16 cellular contexts compared by ENCODE assay signal in the genomic region with DNA sequence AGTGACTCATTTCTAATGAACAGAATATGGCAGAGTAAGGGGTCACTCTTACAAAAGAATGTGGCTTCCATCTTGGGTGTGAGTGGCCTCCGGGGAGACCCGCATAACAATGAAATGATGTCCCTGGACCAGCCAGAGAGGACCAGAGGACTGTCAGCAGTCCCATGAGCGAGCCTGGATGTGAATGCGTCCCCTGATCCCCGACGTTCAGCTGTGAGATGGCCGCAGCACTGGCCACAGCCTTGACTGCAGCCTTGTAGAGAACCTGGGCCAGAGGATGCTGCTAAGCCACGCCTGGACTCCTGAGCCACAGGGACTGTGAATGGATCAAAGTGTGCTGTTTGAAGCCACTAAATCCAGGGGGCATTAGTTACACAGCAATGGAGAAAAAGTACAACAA. TPM values are rescaled to one million over a fixed set of nuclear protein-coding genes. Genes with fewer than 3 reads are reported as not detected.
DNase-seq lines count a peak whose midpoint lies in the region; ATAC-seq and TF ChIP-seq lines count a peak whose summit lies in the region.
"Had no signal": no experiment of that assay in that cellular context is flagged by ENCODE, and none has a peak within 500 bp of the region (broad histone marks: within the 10 kb centered on the region; RNA-seq: fewer than 3 reads in every experiment).

No MANE protein-coding gene starts in this region.

- peak overlapping the region; percentile 81 for H3K27ac ChIP-seq in A673 (ENCODE audit: low read depth, low read length, poor library complexity, severe bottlenecking)
- no peak overlapping the region for H3K27ac ChIP-seq in neuronal stem cell (replicated peaks; ENCODE audit: low read length)
- no peak overlapping the region for H3K27ac ChIP-seq in left lung
- H3K27ac ChIP-seq: GM23248 had no signal

- intact Hi-C loops in A673 (cut with micrococcal nuclease; ENCODE audit: unreplicated experiment) = no loop called here
- intact Hi-C loops in left lung (cut with DNase I) = no loop called here

- H2BK12ac ChIP-seq in neuronal stem cell (ENCODE audit: low read length) = no peak overlapping the region

- H3K4me3 ChIP-seq in A673 (ENCODE audit: low read depth, low read length, poor library complexity, severe bottlenecking) = peak overlapping the region; percentile 50
- peak overlapping the region; percentile 28 for H3K4me3 ChIP-seq in MG63
- H3K4me3 ChIP-seq in endocrine pancreas (ENCODE audit: control insufficient read depth, insufficient read depth, low read length) = peak overlapping the region; percentile 8
- H3K4me3 ChIP-seq in neuronal stem cell (ENCODE audit: low read length in 2 of 2) = no peak overlapping the region
- H3K4me3 ChIP-seq in left lung = no peak overlapping the region
- H3K4me3 ChIP-seq: GM23248 had no signal

- no peak overlapping the region for H4K91ac ChIP-seq in neuronal stem cell (ENCODE audit: low read depth, low read length, poor library complexity)

- H3K4me1 ChIP-seq in A673 (ENCODE audit: insufficient read depth, low read length, poor library complexity, severe bottlenecking) (peaks cover 7% of the 10 kb centered on the region), endocrine pancreas (ENCODE audit: control insufficient read depth, insufficient read depth, low read length) (no peaks in the 10 kb centered on the region), neuronal stem cell (ENCODE audit: control insufficient read depth in 2 of 2, insufficient read depth in 1 of 2, low read depth in 1 of 2, low read length in 2 of 2) (peaks cover 0 to 1% of the 10 kb centered on the region in 2 donors), left lung (no peaks in the 10 kb centered on the region)
- H3K4me1 ChIP-seq: BE2C had no signal

- ATAC-seq in HG03280 (IDR thresholded peaks at IDR 0.05; ENCODE audit: unreplicated experiment) (no peak), left lung (no peak)
- ATAC-seq: CD8-positive, alpha-beta T cell had no signal

- no peak overlapping the region for H3K18ac ChIP-seq in neuronal stem cell (ENCODE audit: low read length)

- CTCF ChIA-PET in A673 (lab: Charles Lee) = no interaction called here

- H3K9ac ChIP-seq in endocrine pancreas (ENCODE audit: control insufficient read depth, insufficient read depth, low read length) (no peak overlapping the region), neuronal stem cell (ENCODE audit: low read depth, low read length, poor library complexity) (no peak overlapping the region)
- H3K9ac ChIP-seq: GM23248 had no signal

- no peaks in the 10 kb centered on the region for H3K27me3 ChIP-seq in A673 (replicated peaks; ENCODE audit: insufficient read depth, low read depth, low read length, poor library complexity)
- H3K27me3 ChIP-seq in MG63 = no peaks in the 10 kb centered on the region
- no peaks in the 10 kb centered on the region for H3K27me3 ChIP-seq in endocrine pancreas (ENCODE audit: control insufficient read depth, insufficient read depth, low read length)
- H3K27me3 ChIP-seq in neuronal stem cell (ENCODE audit: control insufficient read depth in 3 of 3, insufficient read depth in 3 of 3, low read depth in 1 of 3, low read length in 3 of 3) = no peaks in the 10 kb centered on the region
- no peaks in the 10 kb centered on the region for H3K27me3 ChIP-seq in left lung
- H3K27me3 ChIP-seq: BE2C had no signal

- no peak overlapping the region for H2BK5ac ChIP-seq in neuronal stem cell (ENCODE audit: low read length)

- no TSS peak for BruUV-seq in A673 (replicated peaks; lab: Mats Ljungman, UMichigan)

- H3K79me1 ChIP-seq in neuronal stem cell (ENCODE audit: low read depth, low read length) = no peaks in the 10 kb centered on the region

- TF ChIP-seq CTCF in A673 (conservative IDR thresholded peaks at IDR 0.05; ENCODE audit: low read depth, low read length) (no peak), left lung (IDR thresholded peaks at IDR 0.05) (no peak)

- H3K36me3 ChIP-seq in A673 (ENCODE audit: insufficient read depth, low read length, poor library complexity, severe bottlenecking) (no peaks in the 10 kb centered on the region), MG63 (no peaks in the 10 kb centered on the region), endocrine pancreas (ENCODE audit: control insufficient read depth, insufficient read depth, low read length) (no peaks in the 10 kb centered on the region), neuronal stem cell (replicated peaks in 1 of 2; ENCODE audit: control insufficient read depth in 2 of 2, insufficient read depth in 2 of 2, low read length in 2 of 2) (no peaks in the 10 kb centered on the region), left lung (no peaks in the 10 kb centered on the region)
- H3K36me3 ChIP-seq: BE2C had no signal

- DNase-seq in A673 (ENCODE audit: low spot score) = no peak
- DNase-seq in MG63 = no peak
- no peak for DNase-seq in neuronal stem cell (ENCODE audit: low spot score)
- no peak for DNase-seq in left lung
- DNase-seq in NCI-H1048 (lab: John Stamatoyannopoulos, UW) = no peak
- DNase-seq: BE2C; CD8-positive, alpha-beta T cell; COR-L47; GM23248; Karpas-422 had no signal

- H2AFZ ChIP-seq in neuronal stem cell (ENCODE audit: low read length) = peak overlapping the region; percentile 49
- H2AFZ ChIP-seq: GM23248 had no signal

- no peak overlapping the region for H4K8ac ChIP-seq in neuronal stem cell (ENCODE audit: low read depth, low read length)

- no peak overlapping the region for H3K23ac ChIP-seq in neuronal stem cell (ENCODE audit: low read depth, low read length, poor library complexity)

- H3K4ac ChIP-seq in neuronal stem cell (ENCODE audit: low read length) = no peak overlapping the region

- H2BK120ac ChIP-seq in neuronal stem cell (ENCODE audit: low read depth, low read length) = no peak overlapping the region

- H3K14ac ChIP-seq in neuronal stem cell (ENCODE audit: low read length) = no peak overlapping the region

- WGBS in neuronal stem cell (ENCODE audit: extremely low coverage in 2 of 2, insufficient read length in 2 of 2, insufficient replicate concordance in 1 of 2), 2 donors = no CpG with 5 or more reads among the region's 8 CpGs

- POLR2A ChIA-PET in A673 (lab: Charles Lee; ENCODE audit: low non-redundant PET) = no interaction called here

- no peak overlapping the region for H3K4me2 ChIP-seq in neuronal stem cell (ENCODE audit: insufficient read depth, low read length, poor library complexity, severe bottlenecking)

- H3K9me3 ChIP-seq in A673 (ENCODE audit: low read depth, low read length, poor library complexity, severe bottlenecking) (peaks cover 5% of the 10 kb centered on the region), MG63 (no peaks in the 10 kb centered on the region), endocrine pancreas (ENCODE audit: control insufficient read depth, low read length) (no peaks in the 10 kb centered on the region), neuronal stem cell (replicated peaks in 1 of 2; ENCODE audit: control insufficient read depth in 2 of 2, insufficient read depth in 1 of 2, low read depth in 1 of 2, low read length in 2 of 2) (peaks cover 0 to 2% of the 10 kb centered on the region in 2 donors), left lung (no peaks in the 10 kb centered on the region)
- H3K9me3 ChIP-seq: BE2C had no signal

- H2AK5ac ChIP-seq in neuronal stem cell (ENCODE audit: low read depth, low read length) = no peak overlapping the region

- H2BK15ac ChIP-seq in neuronal stem cell (ENCODE audit: low read length) = no peak overlapping the region

RNA-seq across cellular contexts. Expression of a gene that starts 53.8 kb away (rescaled TPM):
- 1.2 and 3.0 TPM in 2 replicates for total RNA-seq in A673 (2021)
- not detected in 2 replicates for total RNA-seq in MG63 (2014; rRNA removed; shearing (Covaris generic); ENCODE audit: low replicate concordance)
- 1.1 TPM for polyA plus RNA-seq in neuronal stem cell (2013, experiment 1 of 2)
- 1.2 TPM for polyA plus RNA-seq in neuronal stem cell (2013, experiment 2 of 2)
- not detected for total RNA-seq in left lung
- total RNA-seq: CD8-positive, alpha-beta T cell; Daoy; GM23248; HT1080 had no signal
- polyA plus RNA-seq: AG04450, CD14-positive monocyte, GM23248 had no signal

Comparison
In these comparisons a context has a peak if more than half of its experiments do, and no peak if none do; other contexts are left out.
1. H3K4me3 ChIP-seq: peak in A673 (single experiment), MG63 (single experiment) and endocrine pancreas (single experiment); none in neuronal stem cell (0 of 2) and left lung (0 of 2).